ENCODE assay signal across 9 cellular contexts in genomic region chr15:92884459-92884812, GRCh38. TPM values are rescaled to one million over a fixed set of nuclear protein-coding genes. Genes with fewer than 3 reads are reported as not detected.
A peak's percentile ranks its signal among the peaks of the same experiment; 100 is the strongest.
DNase-seq lines count a peak whose midpoint lies in the region; TF ChIP-seq lines count a peak whose summit lies in the region.
"Had no signal": no experiment of that assay in that cellular context is flagged by ENCODE, and none has a peak within 500 bp of the region (broad histone marks: within the 10 kb centered on the region; RNA-seq: fewer than 3 reads in every experiment).

No MANE protein-coding gene starts in this region.

- CTCF ChIA-PET in A673 (lab: Charles Lee): interaction anchor here (0.7 kb wide), 1 partner anchor 10 kb away, joined by 7 read pairs; no protein-coding TSS in a partner anchor

- peak overlapping the region; percentile 97 to 98 (median 98) for H3K27ac Mint-ChIP-seq in IgD-negative memory B cell

- TF ChIP-seq CTCF in A673 (conservative IDR thresholded peaks at IDR 0.05; ENCODE audit: low read depth, low read length) (no peak), GM10266 (IDR thresholded peaks at IDR 0.05; ENCODE audit: control insufficient read depth, insufficient read depth, low read depth, missing control alignments) (no peak)

- peaks cover 13% of the 10 kb centered on the region for H3K36me3 Mint-ChIP-seq in IgD-negative memory B cell

- H3K36me3 ChIP-seq in A673 (ENCODE audit: insufficient read depth, low read length, poor library complexity, severe bottlenecking) (peaks cover 53% of the 10 kb centered on the region), mucosa of stomach (ENCODE audit: control insufficient read depth, insufficient read depth, low read length) (no peaks in the 10 kb centered on the region)

- H3K9me3 ChIP-seq in A673 (ENCODE audit: low read depth, low read length, poor library complexity, severe bottlenecking) (no peaks in the 10 kb centered on the region), mucosa of stomach (ENCODE audit: control insufficient read depth, low read length) (no peaks in the 10 kb centered on the region)

- H3K27ac ChIP-seq in A673 (ENCODE audit: low read depth, low read length, poor library complexity, severe bottlenecking): peak overlapping the region; percentile 99

- H3K4me1 Mint-ChIP-seq in IgD-negative memory B cell: peaks cover 30 to 46% (median 39%) of the 10 kb centered on the region in 3 donors

- H3K4me3 Mint-ChIP-seq in IgD-negative memory B cell: peak overlapping the region; percentile 90 to 97 (median 96)

- H3K4me3 ChIP-seq in A673 (ENCODE audit: low read depth, low read length, poor library complexity, severe bottlenecking) (peak overlapping the region; percentile 91), mucosa of stomach (ENCODE audit: low read length) (peak overlapping the region; percentile 39)

- H3K9ac ChIP-seq in mucosa of stomach (ENCODE audit: low read length): peak overlapping the region; percentile 100

- H3K9me3 Mint-ChIP-seq in IgD-negative memory B cell: no peaks in the 10 kb centered on the region

- H3K4me1 ChIP-seq in A673 (ENCODE audit: insufficient read depth, low read length, poor library complexity, severe bottlenecking) (peaks cover 35% of the 10 kb centered on the region), mucosa of stomach (ENCODE audit: control insufficient read depth, insufficient read depth, low read length) (peaks cover 32% of the 10 kb centered on the region)

- intact Hi-C loops in A673 (cut with micrococcal nuclease; ENCODE audit: unreplicated experiment): loop anchor here (1.0 kb wide), 1 partner anchor 75 kb away; no protein-coding TSS in a partner anchor

- H3K27me3 ChIP-seq in A673 (replicated peaks; ENCODE audit: insufficient read depth, low read depth, low read length, poor library complexity): no peaks in the 10 kb centered on the region
- no peaks in the 10 kb centered on the region for H3K27me3 ChIP-seq in mucosa of stomach (ENCODE audit: control insufficient read depth, insufficient read depth, low read length)

- POLR2A ChIA-PET in A673 (lab: Charles Lee; ENCODE audit: low non-redundant PET): no interaction called here

- BruUV-seq in A673 (replicated peaks; lab: Mats Ljungman, UMichigan): no TSS peak

- H3K27me3 Mint-ChIP-seq in IgD-negative memory B cell: no peaks in the 10 kb centered on the region

- DNase-seq in A673 (ENCODE audit: low spot score): no peak
- DNase-seq in cerebellar cortex (ENCODE audit: low spot score): peak; percentile 20
- DNase-seq in MV-4-11 (lab: John Stamatoyannopoulos, UW): no peak
- no peak for DNase-seq in epidermal melanocyte (ENCODE audit: insufficient read length, low spot score)
- no peak for DNase-seq in AG08396 (ENCODE audit: low spot score)
- DNase-seq in GM10266 (ENCODE audit: extremely low spot score): no peak
- DNase-seq: amygdala had no signal

RNA-seq across cellular contexts. Expression of gene CHD2, which starts 15.7 kb away (rescaled TPM):
- 75.7 and 78.0 TPM in 2 replicates for total RNA-seq in A673 (2021)
- 131 TPM for polyA plus RNA-seq in IgD-negative memory B cell
